1 cellular context compared by ENCODE assay signal in the genomic region with DNA sequence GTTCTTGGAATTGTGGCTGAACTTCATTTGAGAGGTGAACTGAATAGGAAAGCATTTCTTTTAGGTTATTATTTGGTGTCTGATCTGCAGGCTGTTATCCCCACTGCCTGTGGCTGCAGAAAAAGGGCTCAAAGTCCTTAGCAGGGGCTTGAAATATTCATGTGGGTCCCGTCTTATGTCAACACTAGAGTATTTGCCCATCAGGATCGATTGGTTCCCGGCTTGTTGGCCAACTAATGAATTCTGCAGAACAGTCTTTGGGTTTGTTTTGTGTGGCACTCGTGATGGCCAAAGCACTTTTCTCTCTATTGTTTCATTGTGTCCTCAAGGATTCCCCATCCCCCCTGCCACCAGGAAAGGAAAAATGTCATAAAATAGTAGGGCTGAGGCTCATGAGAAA.
TF ChIP-seq lines count a peak whose summit lies in the region.

No MANE protein-coding gene starts in this region.

TF ChIP-seq in HepG2, 621 proteins besides CTCF, POLR2A, EP300 and RAD21 (continued from another document and continues in another):
- peak; percentile 29; the same call in 1 of the 2 replicates for TF ChIP-seq HNF1A (IDR thresholded peaks at IDR 0.05; ENCODE audit: low read depth)
- no peak for TF ChIP-seq HNF1A (CRISPR knock-in tag; IDR thresholded peaks at IDR 0.05; ENCODE audit: borderline replicate concordance)
- peak; percentile 64 for TF ChIP-seq SKI (IDR thresholded peaks at IDR 0.05; ENCODE audit: partially characterized antibody)
- peak; percentile 71; the same call in 1 of the 2 replicates for TF ChIP-seq ZNF644 (CRISPR knock-in tag; IDR thresholded peaks at IDR 0.05; ENCODE audit: low read depth)
- no peak for TF ChIP-seq ARID2 (CRISPR knock-in tag; IDR thresholded peaks at IDR 0.05; ENCODE audit: borderline replicate concordance)
- TF ChIP-seq, protein P1, sequence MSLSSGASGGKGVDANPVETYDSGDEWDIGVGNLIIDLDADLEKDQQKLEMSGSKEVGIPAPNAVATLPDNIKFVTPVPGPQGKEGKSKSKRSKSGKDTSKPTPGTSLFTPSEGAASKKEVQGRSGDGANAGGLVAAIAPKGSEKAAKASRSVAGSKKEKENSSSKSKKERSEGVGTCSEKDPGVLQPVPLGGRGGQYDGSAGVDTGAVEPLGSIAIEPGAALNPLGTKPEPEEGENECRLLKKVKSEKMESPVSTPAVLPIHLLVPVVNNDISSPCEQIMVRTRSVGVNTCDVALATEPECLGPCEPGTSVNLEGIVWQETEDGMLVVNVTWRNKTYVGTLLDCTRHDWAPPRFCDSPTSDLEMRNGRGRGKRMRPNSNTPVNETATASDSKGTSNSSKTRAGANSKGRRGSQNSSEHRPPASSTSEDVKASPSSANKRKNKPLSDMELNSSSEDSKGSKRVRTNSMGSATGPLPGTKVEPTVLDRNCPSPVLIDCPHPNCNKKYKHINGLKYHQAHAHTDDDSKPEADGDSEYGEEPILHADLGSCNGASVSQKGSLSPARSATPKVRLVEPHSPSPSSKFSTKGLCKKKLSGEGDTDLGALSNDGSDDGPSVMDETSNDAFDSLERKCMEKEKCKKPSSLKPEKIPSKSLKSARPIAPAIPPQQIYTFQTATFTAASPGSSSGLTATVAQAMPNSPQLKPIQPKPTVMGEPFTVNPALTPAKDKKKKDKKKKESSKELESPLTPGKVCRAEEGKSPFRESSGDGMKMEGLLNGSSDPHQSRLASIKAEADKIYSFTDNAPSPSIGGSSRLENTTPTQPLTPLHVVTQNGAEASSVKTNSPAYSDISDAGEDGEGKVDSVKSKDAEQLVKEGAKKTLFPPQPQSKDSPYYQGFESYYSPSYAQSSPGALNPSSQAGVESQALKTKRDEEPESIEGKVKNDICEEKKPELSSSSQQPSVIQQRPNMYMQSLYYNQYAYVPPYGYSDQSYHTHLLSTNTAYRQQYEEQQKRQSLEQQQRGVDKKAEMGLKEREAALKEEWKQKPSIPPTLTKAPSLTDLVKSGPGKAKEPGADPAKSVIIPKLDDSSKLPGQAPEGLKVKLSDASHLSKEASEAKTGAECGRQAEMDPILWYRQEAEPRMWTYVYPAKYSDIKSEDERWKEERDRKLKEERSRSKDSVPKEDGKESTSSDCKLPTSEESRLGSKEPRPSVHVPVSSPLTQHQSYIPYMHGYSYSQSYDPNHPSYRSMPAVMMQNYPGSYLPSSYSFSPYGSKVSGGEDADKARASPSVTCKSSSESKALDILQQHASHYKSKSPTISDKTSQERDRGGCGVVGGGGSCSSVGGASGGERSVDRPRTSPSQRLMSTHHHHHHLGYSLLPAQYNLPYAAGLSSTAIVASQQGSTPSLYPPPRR (CRISPR knock-in tag; IDR thresholded peaks at IDR 0.05; ENCODE audit: borderline replicate concordance) = peak; percentile 87
- 0 out of 2 replicates have a peak, but pooled peaks have one; percentile 23 for TF ChIP-seq ZNF740 (CRISPR knock-in tag; IDR thresholded peaks at IDR 0.05)
- TF ChIP-seq ZNF441 (CRISPR knock-in tag; IDR thresholded peaks at IDR 0.05; ENCODE audit: borderline replicate concordance) = 0 out of 2 replicates have a peak, but pooled peaks have one; percentile 26
- TF ChIP-seq THAP8 (CRISPR knock-in tag; IDR thresholded peaks at IDR 0.05; ENCODE audit: borderline replicate concordance) = no peak
- no peak for TF ChIP-seq ZSCAN9 (CRISPR knock-in tag; IDR thresholded peaks at IDR 0.05; ENCODE audit: borderline replicate concordance)
- TF ChIP-seq, protein P2, sequence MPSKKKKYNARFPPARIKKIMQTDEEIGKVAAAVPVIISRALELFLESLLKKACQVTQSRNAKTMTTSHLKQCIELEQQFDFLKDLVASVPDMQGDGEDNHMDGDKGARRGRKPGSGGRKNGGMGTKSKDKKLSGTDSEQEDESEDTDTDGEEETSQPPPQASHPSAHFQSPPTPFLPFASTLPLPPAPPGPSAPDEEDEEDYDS (CRISPR knock-in tag; IDR thresholded peaks at IDR 0.05) = no peak
- TF ChIP-seq ZMYM4 (CRISPR knock-in tag; IDR thresholded peaks at IDR 0.05) = peak; percentile 58
- TF ChIP-seq ZKSCAN1 (IDR thresholded peaks at IDR 0.05; ENCODE audit: low read length) = no peak
- no peak for TF ChIP-seq NONO (IDR thresholded peaks at IDR 0.05)
- peak; percentile 42; the same call in 1 of the 2 replicates for TF ChIP-seq NONO (CRISPR knock-in tag; conservative IDR thresholded peaks at IDR 0.05)
- no peak for TF ChIP-seq TCF12 (IDR thresholded peaks at IDR 0.05)
- peak; percentile 57; the same call in 1 of the 2 replicates for TF ChIP-seq TCF12 (CRISPR knock-in tag; IDR thresholded peaks at IDR 0.05)
- 0 out of 2 replicates have a peak, but pooled peaks have one; percentile 36 for TF ChIP-seq ZNF703 (CRISPR knock-in tag; IDR thresholded peaks at IDR 0.05; ENCODE audit: borderline replicate concordance)
- TF ChIP-seq, protein P3, sequence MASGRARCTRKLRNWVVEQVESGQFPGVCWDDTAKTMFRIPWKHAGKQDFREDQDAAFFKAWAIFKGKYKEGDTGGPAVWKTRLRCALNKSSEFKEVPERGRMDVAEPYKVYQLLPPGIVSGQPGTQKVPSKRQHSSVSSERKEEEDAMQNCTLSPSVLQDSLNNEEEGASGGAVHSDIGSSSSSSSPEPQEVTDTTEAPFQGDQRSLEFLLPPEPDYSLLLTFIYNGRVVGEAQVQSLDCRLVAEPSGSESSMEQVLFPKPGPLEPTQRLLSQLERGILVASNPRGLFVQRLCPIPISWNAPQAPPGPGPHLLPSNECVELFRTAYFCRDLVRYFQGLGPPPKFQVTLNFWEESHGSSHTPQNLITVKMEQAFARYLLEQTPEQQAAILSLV (CRISPR knock-in tag; IDR thresholded peaks at IDR 0.05; ENCODE audit: borderline replicate concordance) = no peak
- TF ChIP-seq HNRNPK (IDR thresholded peaks at IDR 0.05; ENCODE audit: low read depth, low read length, poor library complexity, severe bottlenecking) = no peak
- TF ChIP-seq KAT2B (IDR thresholded peaks at IDR 0.05; ENCODE audit: borderline replicate concordance, low read depth, low read length) = peak; percentile 59
- 0 out of 2 replicates have a peak, but pooled peaks have one; percentile 27 for TF ChIP-seq ZNF605 (CRISPR knock-in tag; IDR thresholded peaks at IDR 0.05)
- TF ChIP-seq, protein P4, sequence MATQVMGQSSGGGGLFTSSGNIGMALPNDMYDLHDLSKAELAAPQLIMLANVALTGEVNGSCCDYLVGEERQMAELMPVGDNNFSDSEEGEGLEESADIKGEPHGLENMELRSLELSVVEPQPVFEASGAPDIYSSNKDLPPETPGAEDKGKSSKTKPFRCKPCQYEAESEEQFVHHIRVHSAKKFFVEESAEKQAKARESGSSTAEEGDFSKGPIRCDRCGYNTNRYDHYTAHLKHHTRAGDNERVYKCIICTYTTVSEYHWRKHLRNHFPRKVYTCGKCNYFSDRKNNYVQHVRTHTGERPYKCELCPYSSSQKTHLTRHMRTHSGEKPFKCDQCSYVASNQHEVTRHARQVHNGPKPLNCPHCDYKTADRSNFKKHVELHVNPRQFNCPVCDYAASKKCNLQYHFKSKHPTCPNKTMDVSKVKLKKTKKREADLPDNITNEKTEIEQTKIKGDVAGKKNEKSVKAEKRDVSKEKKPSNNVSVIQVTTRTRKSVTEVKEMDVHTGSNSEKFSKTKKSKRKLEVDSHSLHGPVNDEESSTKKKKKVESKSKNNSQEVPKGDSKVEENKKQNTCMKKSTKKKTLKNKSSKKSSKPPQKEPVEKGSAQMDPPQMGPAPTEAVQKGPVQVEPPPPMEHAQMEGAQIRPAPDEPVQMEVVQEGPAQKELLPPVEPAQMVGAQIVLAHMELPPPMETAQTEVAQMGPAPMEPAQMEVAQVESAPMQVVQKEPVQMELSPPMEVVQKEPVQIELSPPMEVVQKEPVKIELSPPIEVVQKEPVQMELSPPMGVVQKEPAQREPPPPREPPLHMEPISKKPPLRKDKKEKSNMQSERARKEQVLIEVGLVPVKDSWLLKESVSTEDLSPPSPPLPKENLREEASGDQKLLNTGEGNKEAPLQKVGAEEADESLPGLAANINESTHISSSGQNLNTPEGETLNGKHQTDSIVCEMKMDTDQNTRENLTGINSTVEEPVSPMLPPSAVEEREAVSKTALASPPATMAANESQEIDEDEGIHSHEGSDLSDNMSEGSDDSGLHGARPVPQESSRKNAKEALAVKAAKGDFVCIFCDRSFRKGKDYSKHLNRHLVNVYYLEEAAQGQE (IDR thresholded peaks at IDR 0.05; ENCODE audit: borderline replicate concordance in 1 of 2, low read depth in 1 of 2, low read length in 2 of 2) = peak in 1 of 2 experiments; percentile 58; a peak in 1 of 4 replicates
- TF ChIP-seq, protein P5, sequence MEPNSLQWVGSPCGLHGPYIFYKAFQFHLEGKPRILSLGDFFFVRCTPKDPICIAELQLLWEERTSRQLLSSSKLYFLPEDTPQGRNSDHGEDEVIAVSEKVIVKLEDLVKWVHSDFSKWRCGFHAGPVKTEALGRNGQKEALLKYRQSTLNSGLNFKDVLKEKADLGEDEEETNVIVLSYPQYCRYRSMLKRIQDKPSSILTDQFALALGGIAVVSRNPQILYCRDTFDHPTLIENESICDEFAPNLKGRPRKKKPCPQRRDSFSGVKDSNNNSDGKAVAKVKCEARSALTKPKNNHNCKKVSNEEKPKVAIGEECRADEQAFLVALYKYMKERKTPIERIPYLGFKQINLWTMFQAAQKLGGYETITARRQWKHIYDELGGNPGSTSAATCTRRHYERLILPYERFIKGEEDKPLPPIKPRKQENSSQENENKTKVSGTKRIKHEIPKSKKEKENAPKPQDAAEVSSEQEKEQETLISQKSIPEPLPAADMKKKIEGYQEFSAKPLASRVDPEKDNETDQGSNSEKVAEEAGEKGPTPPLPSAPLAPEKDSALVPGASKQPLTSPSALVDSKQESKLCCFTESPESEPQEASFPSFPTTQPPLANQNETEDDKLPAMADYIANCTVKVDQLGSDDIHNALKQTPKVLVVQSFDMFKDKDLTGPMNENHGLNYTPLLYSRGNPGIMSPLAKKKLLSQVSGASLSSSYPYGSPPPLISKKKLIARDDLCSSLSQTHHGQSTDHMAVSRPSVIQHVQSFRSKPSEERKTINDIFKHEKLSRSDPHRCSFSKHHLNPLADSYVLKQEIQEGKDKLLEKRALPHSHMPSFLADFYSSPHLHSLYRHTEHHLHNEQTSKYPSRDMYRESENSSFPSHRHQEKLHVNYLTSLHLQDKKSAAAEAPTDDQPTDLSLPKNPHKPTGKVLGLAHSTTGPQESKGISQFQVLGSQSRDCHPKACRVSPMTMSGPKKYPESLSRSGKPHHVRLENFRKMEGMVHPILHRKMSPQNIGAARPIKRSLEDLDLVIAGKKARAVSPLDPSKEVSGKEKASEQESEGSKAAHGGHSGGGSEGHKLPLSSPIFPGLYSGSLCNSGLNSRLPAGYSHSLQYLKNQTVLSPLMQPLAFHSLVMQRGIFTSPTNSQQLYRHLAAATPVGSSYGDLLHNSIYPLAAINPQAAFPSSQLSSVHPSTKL (CRISPR knock-in tag; IDR thresholded peaks at IDR 0.05) = peak; percentile 91
- TF ChIP-seq, protein P6, sequence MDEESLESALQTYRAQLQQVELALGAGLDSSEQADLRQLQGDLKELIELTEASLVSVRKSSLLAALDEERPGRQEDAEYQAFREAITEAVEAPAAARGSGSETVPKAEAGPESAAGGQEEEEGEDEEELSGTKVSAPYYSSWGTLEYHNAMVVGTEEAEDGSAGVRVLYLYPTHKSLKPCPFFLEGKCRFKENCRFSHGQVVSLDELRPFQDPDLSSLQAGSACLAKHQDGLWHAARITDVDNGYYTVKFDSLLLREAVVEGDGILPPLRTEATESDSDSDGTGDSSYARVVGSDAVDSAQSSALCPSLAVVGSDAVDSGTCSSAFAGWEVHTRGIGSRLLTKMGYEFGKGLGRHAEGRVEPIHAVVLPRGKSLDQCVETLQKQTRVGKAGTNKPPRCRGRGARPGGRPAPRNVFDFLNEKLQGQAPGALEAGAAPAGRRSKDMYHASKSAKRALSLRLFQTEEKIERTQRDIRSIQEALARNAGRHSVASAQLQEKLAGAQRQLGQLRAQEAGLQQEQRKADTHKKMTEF (CRISPR knock-in tag; IDR thresholded peaks at IDR 0.05) = peak; percentile 54; the same call in 1 of the 2 replicates
- peak; percentile 89 for TF ChIP-seq TFE3 (CRISPR knock-in tag; IDR thresholded peaks at IDR 0.05)
- peak; percentile 58; the same call in 1 of the 2 replicates for TF ChIP-seq FOXK1 (CRISPR knock-in tag; IDR thresholded peaks at IDR 0.05; ENCODE audit: borderline replicate concordance, low read depth)
